Comparison of ENCODE assay signal across 10 cellular contexts in the genomic region with DNA sequence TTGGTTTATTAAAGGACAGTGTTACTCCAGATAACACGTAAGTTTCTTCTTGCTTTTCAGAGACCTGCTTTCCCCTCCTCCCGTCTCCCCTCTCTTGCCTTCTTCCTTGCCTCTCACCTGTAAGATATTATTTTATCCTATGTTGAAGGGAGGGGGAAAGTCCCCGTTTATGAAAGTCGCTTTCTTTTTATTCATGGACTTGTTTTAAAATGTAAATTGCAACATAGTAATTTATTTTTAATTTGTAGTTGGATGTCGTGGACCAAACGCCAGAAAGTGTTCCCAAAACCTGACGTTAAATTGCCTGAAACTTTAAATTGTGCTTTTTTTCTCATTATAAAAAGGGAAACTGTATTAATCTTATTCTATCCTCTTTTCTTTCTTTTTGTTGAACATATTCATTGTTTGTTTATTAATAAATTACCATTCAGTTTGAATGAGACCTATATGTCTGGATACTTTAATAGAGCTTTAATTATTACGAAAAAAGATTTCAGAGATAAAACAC. TPM values are rescaled to one million over a fixed set of nuclear protein-coding genes. Genes with fewer than 3 reads are reported as not detected.
DNase-seq lines count a peak whose midpoint lies in the region; ATAC-seq, FAIRE-seq and TF ChIP-seq lines count a peak whose summit lies in the region.
"Had no signal": no experiment of that assay in that cellular context is flagged by ENCODE, and none has a peak within 500 bp of the region (broad histone marks: within the 10 kb centered on the region; RNA-seq: fewer than 3 reads in every experiment).

No MANE protein-coding gene starts in this region.

- 0 out of 2 replicates have a peak, but pooled peaks cover 3% of the 10 kb centered on the region for H4K20me1 ChIP-seq in GM12878 (ENCODE audit: control insufficient read depth, insufficient read depth)

- H3K9me3 Mint-ChIP-seq in activated naive CD4-positive, alpha-beta T cell treated with anti-CD3 and anti-CD28 coated beads, Interleukin-2, amount 10 ng/mL, durations not matched to agents 7 days and 5 days, result no peaks in the 10 kb centered on the region
- H3K9me3 Mint-ChIP-seq: activated T-helper 2 cell treated with anti-CD3 and anti-CD28 coated beads, Interferon-gamma antibody, Interleukin-2, Interleukin-4, amounts not matched to agents 10 μg/mL and 5 μg/mL and 100 μg/mL, durations not matched to agents 14 hours and 24 hours and 36 hours had no signal

- in situ Hi-C loops in GM12878 (cut with MboI), result no loop called here

- no peak overlapping the region for H3K9ac ChIP-seq in GM12878 (ENCODE audit: control insufficient read depth, insufficient read depth, low read length)

- H3K27me3 Mint-ChIP-seq in activated naive CD4-positive, alpha-beta T cell treated with anti-CD3 and anti-CD28 coated beads, Interleukin-2, amount 10 ng/mL, durations not matched to agents 7 days and 5 days, result peaks cover 91% of the 10 kb centered on the region

- TF ChIP-seq CTCF in GM12878 (IDR thresholded peaks at IDR 0.05 in 2 of 3, conservative IDR thresholded peaks at IDR 0.05 in 1 of 3; ENCODE audit: control insufficient read depth in 2 of 3, extremely low read depth in 1 of 3, insufficient read depth in 1 of 3, low read depth in 3 of 3, low read length in 3 of 3) (no peak), lower lobe of right lung (IDR thresholded peaks at IDR 0.05) (no peak), upper lobe of right lung (IDR thresholded peaks at IDR 0.05) (no peak)

- ATAC-seq in GM12878 (no peak), lower lobe of right lung (no peak), upper lobe of right lung (no peak), left lobe of liver (no peak)

- H3K36me3 Mint-ChIP-seq in activated naive CD4-positive, alpha-beta T cell treated with anti-CD3 and anti-CD28 coated beads, Interleukin-2, amount 10 ng/mL, durations not matched to agents 7 days and 5 days, result peaks cover 6% of the 10 kb centered on the region

- TF ChIP-seq EP300 in GM12878 (IDR thresholded peaks at IDR 0.05; ENCODE audit: borderline replicate concordance in 1 of 2, control insufficient read depth in 1 of 2, low read depth in 2 of 2, low read length in 2 of 2), result no peak

- peak overlapping the region; percentile 68 for H3K4me3 Mint-ChIP-seq in activated naive CD4-positive, alpha-beta T cell treated with anti-CD3 and anti-CD28 coated beads, Interleukin-2, amount 10 ng/mL, durations not matched to agents 7 days and 5 days

- H3K36me3 ChIP-seq in GM12878 (ENCODE audit: control insufficient read depth in 2 of 2, insufficient read depth in 2 of 2, low read length in 1 of 2), result no peaks in the 10 kb centered on the region
- no peaks in the 10 kb centered on the region for H3K36me3 ChIP-seq in lower lobe of right lung
- H3K36me3 ChIP-seq in upper lobe of right lung, result no peaks in the 10 kb centered on the region

- DNase-seq in activated naive CD4-positive, alpha-beta T cell treated with anti-CD3 and anti-CD28 coated beads, Interleukin-2, amount 10 ng/mL, durations not matched to agents 7 days and 5 days, result no peak
- no peak for DNase-seq in activated naive CD4-positive, alpha-beta T cell treated with anti-CD3 and anti-CD28 coated beads, Interleukin-2, amount 50 U/mL, for 16 hours
- DNase-seq in GM12878 (ENCODE audit: low read depth, low spot score) (no peak), lower lobe of right lung (no peak), upper lobe of right lung (no peak), left lobe of liver (ENCODE audit: low spot score) (no peak), nucleus accumbens (lab: John Stamatoyannopoulos, UW) (no peak)
- no peak for DNase-seq in NK-92 treated with Interleukin-12 subunit alpha and Interleukin-12 subunit beta, amount 100 ng/mL, for 24 hours (lab: John Stamatoyannopoulos, UW)
- DNase-seq: DND-41 had no signal

- peaks cover 3% of the 10 kb centered on the region; the same call in 1 of the 2 replicates for H3K4me1 ChIP-seq in GM12878 (ENCODE audit: control insufficient read depth, insufficient read depth, low read length)
- H3K4me1 ChIP-seq in lower lobe of right lung, result peaks cover 35% of the 10 kb centered on the region
- peaks cover 7% of the 10 kb centered on the region for H3K4me1 ChIP-seq in upper lobe of right lung

- CTCF ChIA-PET in activated naive CD4-positive, alpha-beta T cell treated with anti-CD3 and anti-CD28 coated beads, Interleukin-2, amount 10 ng/mL, durations not matched to agents 7 days and 5 days (lab: Charles Lee), result interaction anchor here (1.2 to 1.5 kb wide), 2 partner anchors 12 to 14 kb away, joined by 4 to 6 read pairs; no protein-coding TSS in a partner anchor
- CTCF ChIA-PET in GM12878 (lab: Yijun Ruan, JAX), result interaction anchor here (0.7 to 1.2 kb wide), 3 partner anchors 198 to 486 kb away, joined by 3 to 7 read pairs (median 5); no protein-coding TSS in a partner anchor

- peak; percentile 68 for FAIRE-seq in GM12878 (lab: Jason Lieb, UNC)

- POLR2A ChIA-PET in GM12878 (lab: Charles Lee), result no interaction called here

- H3K79me2 ChIP-seq in GM12878 (ENCODE audit: control insufficient read depth, insufficient read depth, low read length), result no peaks in the 10 kb centered on the region

- WGBS in GM12878 (ENCODE audit: insufficient coverage, insufficient replicate concordance, low lambda C conversion rate, missing lambda C conversion rate), result 77% methylated on average over 8 of the region's 8 CpGs

- H3K4me2 ChIP-seq in GM12878 (ENCODE audit: control insufficient read depth, insufficient read depth), result no peak overlapping the region

- no peak overlapping the region for H2AFZ ChIP-seq in GM12878 (ENCODE audit: control insufficient read depth, low read depth, low read length)

- no peak for TF ChIP-seq POLR2A in GM12878 (IDR thresholded peaks at IDR 0.05; ENCODE audit: low read depth, low read length)

- no peaks in the 10 kb centered on the region; the same call in 2 of the 3 replicates for H3K9me3 ChIP-seq in GM12878 (replicated peaks; ENCODE audit: control insufficient read depth, insufficient read depth, low read length)
- no peaks in the 10 kb centered on the region for H3K9me3 ChIP-seq in lower lobe of right lung
- H3K9me3 ChIP-seq in upper lobe of right lung, result no peaks in the 10 kb centered on the region

- H3K4me3 ChIP-seq in GM12878 (peak overlapping the region; percentile 60; the same call in 1 of the 2 replicates), lower lobe of right lung (peak overlapping the region; percentile 54), upper lobe of right lung (peak overlapping the region; percentile 51)

- H3K27ac ChIP-seq in GM12878 (ENCODE audit: control insufficient read depth, insufficient read depth) (no peak overlapping the region), lower lobe of right lung (no peak overlapping the region), upper lobe of right lung (no peak overlapping the region)

- H3K27me3 ChIP-seq in GM12878 (replicated peaks in 1 of 2; ENCODE audit: control insufficient read depth in 2 of 2, insufficient read depth in 2 of 2, low read length in 1 of 2), result peaks cover 12 to 15% of the 10 kb centered on the region in 2 experiments; a peak in 3 of 4 replicates
- H3K27me3 ChIP-seq in lower lobe of right lung (ENCODE audit: low read depth), result peaks cover 84% of the 10 kb centered on the region
- peaks cover 76% of the 10 kb centered on the region for H3K27me3 ChIP-seq in upper lobe of right lung

- H3K27ac Mint-ChIP-seq in activated naive CD4-positive, alpha-beta T cell treated with anti-CD3 and anti-CD28 coated beads, Interleukin-2, amount 10 ng/mL, durations not matched to agents 7 days and 5 days, result peak overlapping the region; percentile 78
- H3K27ac Mint-ChIP-seq: activated T-helper 2 cell treated with anti-CD3 and anti-CD28 coated beads, Interferon-gamma antibody, Interleukin-2, Interleukin-4, amounts not matched to agents 10 μg/mL and 5 μg/mL and 100 μg/mL, durations not matched to agents 14 hours and 24 hours and 36 hours had no signal

- RAD21 ChIA-PET in GM12878 (lab: Charles Lee; ENCODE audit: unreplicated experiment), result interaction anchor here (1.6 kb wide), 1 partner anchor 492 kb away, joined by 10 read pairs; no protein-coding TSS in a partner anchor

- BruUV-seq in GM12878 (replicated peaks; lab: Mats Ljungman, UMichigan), result no TSS peak

- SMC1A ChIA-PET in GM12878 (lab: Charles Lee; ENCODE audit: uncharacterized antibody, unreplicated experiment), result interaction anchor here (0.6 to 1.6 kb wide), 3 partner anchors 331 to 492 kb away, joined by 3 to 5 read pairs (median 4); no protein-coding TSS in a partner anchor

- intact Hi-C loops in GM12878 (cut with micrococcal nuclease; ENCODE audit: unreplicated experiment), result loop anchor here (5.0 kb wide), 1 partner anchor 185 kb away; no protein-coding TSS in a partner anchor
- intact Hi-C loops in lower lobe of right lung (cut with DNase I), result no loop called here
- intact Hi-C loops in upper lobe of right lung (cut with DNase I), result no loop called here

- TF ChIP-seq RAD21 in GM12878 (IDR thresholded peaks at IDR 0.05; ENCODE audit: insufficient read depth, low read depth, low read length), result no peak

- peaks cover 38% of the 10 kb centered on the region for H3K4me1 Mint-ChIP-seq in activated naive CD4-positive, alpha-beta T cell treated with anti-CD3 and anti-CD28 coated beads, Interleukin-2, amount 10 ng/mL, durations not matched to agents 7 days and 5 days

RNA-seq across cellular contexts. Expression of a gene that starts 2.7 kb away (rescaled TPM):
- total RNA-seq in GM12878 (2013; cell fraction: nucleolus; rRNA removed), result not detected in 2 replicates
- total RNA-seq in GM12878 (2014; rRNA removed), result 0.38 and 0.51 TPM in 2 replicates
- 0.37 and 0.45 TPM in 2 replicates for total RNA-seq in GM12878 (2014; rRNA removed; fragmentation: Illumina TruSeq; extraction: Trizol)
- 1.5 and 1.7 TPM in 2 replicates for total RNA-seq in GM12878 (2021)
- polyA plus RNA-seq in GM12878 (2011; ENCODE audit: low read depth), result 0.26 TPM
- polyA plus RNA-seq in GM12878 (2011; rRNA removed), result 0.17 and 0.26 TPM in 2 replicates
- polyA plus RNA-seq in GM12878 (2011; cell fraction: cytosol; rRNA removed), result 0.07 and 0.17 TPM in 2 replicates
- 0.19 and 0.31 TPM in 2 replicates for polyA plus RNA-seq in GM12878 (2011; cell fraction: nucleus; rRNA removed)
- polyA plus RNA-seq in GM12878 (2012), result 0.24 and 0.38 TPM in 2 replicates
- 0.81 and 0.97 TPM in 2 replicates for polyA plus RNA-seq in GM12878 (2014; fragmentation: Illumina TruSeq; extraction: Trizol)
- polyA plus RNA-seq in GM12878 (2014; fragmentation: Nextera tagmentation; extraction: Ambion mirVana), result under 1 TPM; 0.13 to 0.26 TPM
- polyA plus RNA-seq in GM12878 (2014; rRNA removed), result 0.60 and 0.94 TPM in 2 replicates
- polyA plus RNA-seq in GM12878 (2016; fragmentation: Nextera tagmentation; extraction: Ambion mirVana), result not detected
- polyA minus RNA-seq in GM12878 (2011; rRNA and poly(A)+ RNA removed), result 0.15 TPM in 1 of 2 replicates, not detected in the other
- polyA minus RNA-seq in GM12878 (2011; cell fraction: cytosol; rRNA and poly(A)+ RNA removed), result 0.53 and 0.83 TPM in 2 replicates
- 0.12 and 0.57 TPM in 2 replicates for polyA minus RNA-seq in GM12878 (2011; cell fraction: nucleus; rRNA and poly(A)+ RNA removed)
- 2.3 TPM for total RNA-seq in lower lobe of right lung
- 4.9 TPM for total RNA-seq in upper lobe of right lung
- 0.38 TPM for total RNA-seq in left lobe of liver
